8 cellular contexts compared by ENCODE assay signal in the genomic region with DNA sequence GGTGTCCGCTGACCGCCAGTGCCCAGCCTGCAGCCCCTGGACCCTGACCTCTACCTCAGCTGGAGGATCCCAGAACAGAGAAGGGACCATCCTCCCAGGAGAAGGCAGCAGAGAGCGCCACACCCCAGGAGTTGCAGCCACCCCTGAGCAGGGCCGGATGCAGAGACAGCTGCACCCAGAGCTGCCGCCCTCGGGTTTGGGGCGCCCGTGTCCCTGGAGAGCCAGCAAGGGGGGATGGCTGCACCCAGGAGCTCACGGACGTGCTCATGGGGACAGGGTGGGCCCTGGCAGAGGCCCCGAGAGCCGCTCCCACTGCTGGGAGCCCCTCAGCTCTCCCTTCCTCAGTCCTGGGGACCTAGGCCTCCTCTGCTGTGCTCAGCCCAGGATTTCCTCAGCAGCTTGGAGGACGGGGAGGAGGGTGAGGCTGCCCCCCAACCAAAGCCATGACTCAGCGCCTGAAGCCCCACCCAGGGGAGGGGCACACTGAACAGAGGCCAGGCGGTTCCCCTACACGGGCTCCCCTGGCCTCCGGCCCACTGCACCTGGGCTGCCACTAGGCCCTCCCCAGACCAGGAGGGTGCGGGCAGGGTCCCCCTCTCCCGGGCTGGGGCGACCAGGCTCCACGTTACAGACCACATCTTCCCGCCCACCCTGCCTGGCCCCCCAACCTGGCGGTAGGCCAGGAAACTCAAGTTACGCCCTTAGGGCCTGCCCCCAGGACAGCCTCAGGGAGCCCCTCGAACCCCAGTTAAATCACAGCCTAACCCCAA. TPM values are rescaled to one million over a fixed set of nuclear protein-coding genes. Genes with fewer than 3 reads are reported as not detected.
A peak's percentile ranks its signal among the peaks of the same experiment; 100 is the strongest.
DNase-seq lines count a peak whose midpoint lies in the region; ATAC-seq and TF ChIP-seq lines count a peak whose summit lies in the region.

No MANE protein-coding gene starts in this region.

- H3K36me3 ChIP-seq in mucosa of descending colon (ENCODE audit: low read depth), result no peaks in the 10 kb centered on the region
- H3K36me3 ChIP-seq in MM.1S (replicated peaks; ENCODE audit: insufficient read depth, low read length), result no peaks in the 10 kb centered on the region

- peaks cover 3% of the 10 kb centered on the region; the same call in 1 of the 2 replicates for H3F3A ChIP-seq in MM.1S (ENCODE audit: insufficient read depth, low read length)

- no peaks in the 10 kb centered on the region for H3K27me3 Mint-ChIP-seq in stimulated activated memory B cell treated with anti-CD40 and anti-IgM and Interleukin-4, amounts not matched to agents 10 μg/mL and 1 μg/mL and 100 μg/mL, for 72 hours

- H2AFZ ChIP-seq in MM.1S (ENCODE audit: low read length), result no peak overlapping the region

- H3K4me1 Mint-ChIP-seq in stimulated activated memory B cell treated with anti-CD40 and anti-IgM and Interleukin-4, amounts not matched to agents 10 μg/mL and 1 μg/mL and 100 μg/mL, for 72 hours, result peaks cover 38% of the 10 kb centered on the region

- H3K27ac ChIP-seq in MM.1S (ENCODE audit: low read length), result no peak overlapping the region

- H3K9me2 ChIP-seq in MM.1S (replicated peaks; ENCODE audit: insufficient read depth, low read length), result no peaks in the 10 kb centered on the region

- H3K4me3 Mint-ChIP-seq in stimulated activated memory B cell treated with anti-CD40 and anti-IgM and Interleukin-4, amounts not matched to agents 10 μg/mL and 1 μg/mL and 100 μg/mL, for 72 hours, result peak overlapping the region; percentile 80

- H3K79me2 ChIP-seq in MM.1S (ENCODE audit: low read length), result peaks cover 44% of the 10 kb centered on the region

- H3K4me1 ChIP-seq in mucosa of descending colon (ENCODE audit: low read depth) (peaks cover 39% of the 10 kb centered on the region), MM.1S (ENCODE audit: low read length) (peaks cover 10% of the 10 kb centered on the region)

- ATAC-seq in mucosa of descending colon (peak; percentile 40), HG02571 (IDR thresholded peaks at IDR 0.05; ENCODE audit: unreplicated experiment) (no peak)
- peak; percentile 62 for ATAC-seq in stimulated activated memory B cell treated with anti-CD40 and anti-IgM and Interleukin-4, amounts not matched to agents 10 μg/mL and 1 μg/mL and 100 μg/mL, for 72 hours

- H3K27ac Mint-ChIP-seq in stimulated activated memory B cell treated with anti-CD40 and anti-IgM and Interleukin-4, amounts not matched to agents 10 μg/mL and 1 μg/mL and 100 μg/mL, for 72 hours, result peak overlapping the region; percentile 83

- intact Hi-C loops in mucosa of descending colon (cut with DNase I, micrococcal nuclease), result no loop called here

- no peaks in the 10 kb centered on the region for H3K36me3 Mint-ChIP-seq in stimulated activated memory B cell treated with anti-CD40 and anti-IgM and Interleukin-4, amounts not matched to agents 10 μg/mL and 1 μg/mL and 100 μg/mL, for 72 hours

- no peak overlapping the region for H3K9ac ChIP-seq in MM.1S (ENCODE audit: low read length)

- no peaks in the 10 kb centered on the region for H3K9me3 ChIP-seq in mucosa of descending colon
- no peaks in the 10 kb centered on the region for H3K9me3 ChIP-seq in MM.1S (replicated peaks; ENCODE audit: insufficient read depth, low read length)

- H4K20me1 ChIP-seq in MM.1S (ENCODE audit: insufficient read depth, low read length), result no peaks in the 10 kb centered on the region

- DNase-seq in NCI-H2171 (lab: John Stamatoyannopoulos, UW) (peak; percentile 78), mucosa of descending colon (peak; percentile 85 to 88 (median 87)), MM.1S (no peak)
- peak; percentile 63 to 72 for DNase-seq in activated CD4-positive, alpha-beta T cell treated with anti-CD3 and anti-CD28 coated beads, Interleukin-2, amount 50 U/mL, for 48 hours
- peak; percentile 43 for DNase-seq in effector CD8-positive, alpha-beta T cell (lab: John Stamatoyannopoulos, UW)

- H3K27me3 ChIP-seq in MM.1S (replicated peaks; ENCODE audit: insufficient read depth, low read length), result no peaks in the 10 kb centered on the region

- no peak overlapping the region for H3K4me2 ChIP-seq in MM.1S (ENCODE audit: low read depth, low read length)

- TF ChIP-seq CTCF in GM12875 (IDR thresholded peaks at IDR 0.05; ENCODE audit: borderline replicate concordance, insufficient read depth, low read depth, low read length) (peak; percentile 39), mucosa of descending colon (IDR thresholded peaks at IDR 0.05) (no peak), MM.1S (IDR thresholded peaks at IDR 0.05; ENCODE audit: low read length) (no peak)

- no peaks in the 10 kb centered on the region for H3K9me3 Mint-ChIP-seq in stimulated activated memory B cell treated with anti-CD40 and anti-IgM and Interleukin-4, amounts not matched to agents 10 μg/mL and 1 μg/mL and 100 μg/mL, for 72 hours

- peak overlapping the region; percentile 41 for H3K4me3 ChIP-seq in GM12875 (ENCODE audit: low read depth, low read length)
- no peak overlapping the region for H3K4me3 ChIP-seq in mucosa of descending colon
- no peak overlapping the region for H3K4me3 ChIP-seq in MM.1S (ENCODE audit: low read length)

RNA-seq across cellular contexts. Expression of gene ACAP3, which starts 2.2 kb away (rescaled TPM):
- 10 to 100 TPM; 42.1 to 76.9 (median 44.8) TPM for total RNA-seq in mucosa of descending colon

RNA-seq across cellular contexts. Expression of gene PUSL1, which starts 2.9 kb away (rescaled TPM):
- 10 to 100 TPM; 12.4 to 15.9 (median 15.4) TPM for total RNA-seq in mucosa of descending colon

RNA-seq across cellular contexts. Expression of gene INTS11, which starts 19.0 kb away (rescaled TPM):
- total RNA-seq in mucosa of descending colon, result 100 to 1,000 TPM in 1 of 3 donors, 10 to 100 TPM in 2; 89.9 to 127 (median 95.5) TPM

RNA-seq across cellular contexts. Expression of gene CPTP, which starts 19.1 kb away (rescaled TPM):
- total RNA-seq in mucosa of descending colon, result 10 to 100 TPM; 41.2 to 77.9 (median 55.5) TPM

RNA-seq across cellular contexts. Expression of gene SCNN1D, which starts 25.2 kb away (rescaled TPM):
- total RNA-seq in mucosa of descending colon, result 1 to 10 TPM; 3.5 to 5.4 (median 4.5) TPM
